ENCODE assay signal across 27 cellular contexts in genomic region chr21:18622383-18622782, GRCh38.
"Had no signal": no experiment of that assay in that cellular context is flagged by ENCODE, and none has a peak within 500 bp of the region (broad histone marks: within the 10 kb centered on the region; RNA-seq: fewer than 3 reads in every experiment).

No MANE protein-coding gene starts in this region.

- H3K27me3 Mint-ChIP-seq: naive B cell; progenitor cell of endocrine pancreas; stimulated activated memory B cell treated with anti-CD40 and anti-IgM and Interleukin-4, amounts not matched to agents 10 μg/mL and 1 μg/mL and 100 μg/mL, for 72 hours; stimulated activated naive CD8-positive, alpha-beta T cell treated with anti-CD3 and anti-CD28 coated beads, Interleukin-15, amount 100 ng/mL, for 72 hours had no signal

- H3K4me1 Mint-ChIP-seq: mesothelial cell of epicardium; naive B cell; natural killer cell; nephron progenitor cell; stimulated activated memory B cell treated with anti-CD40 and anti-IgM and Interleukin-4, amounts not matched to agents 10 μg/mL and 1 μg/mL and 100 μg/mL, for 72 hours; stimulated activated naive CD8-positive, alpha-beta T cell treated with anti-CD3 and anti-CD28 coated beads, Interleukin-15, amount 100 ng/mL, for 72 hours had no signal

- ATAC-seq: left cardiac atrium; left lung; lower lobe of right lung; natural killer cell; right lobe of liver; stimulated activated memory B cell treated with anti-CD40 and anti-IgM and Interleukin-4, amounts not matched to agents 10 μg/mL and 1 μg/mL and 100 μg/mL, for 72 hours; stimulated activated naive CD8-positive, alpha-beta T cell treated with anti-CD3 and anti-CD28 coated beads, Interleukin-15, amount 100 ng/mL, for 72 hours had no signal

- H3K4me3 Mint-ChIP-seq: mesothelial cell of epicardium; naive B cell; natural killer cell; nephron progenitor cell; stimulated activated memory B cell treated with anti-CD40 and anti-IgM and Interleukin-4, amounts not matched to agents 10 μg/mL and 1 μg/mL and 100 μg/mL, for 72 hours; stimulated activated naive CD8-positive, alpha-beta T cell treated with anti-CD3 and anti-CD28 coated beads, Interleukin-15, amount 100 ng/mL, for 72 hours; type B pancreatic cell had no signal

- H3K4me3 ChIP-seq: left lung, lower lobe of right lung, ovary, right atrium auricular region, right lobe of liver, smooth muscle cell, tibial nerve, uterus had no signal

- H3K27ac Mint-ChIP-seq: mesothelial cell of epicardium; naive B cell; natural killer cell; nephron progenitor cell; progenitor cell of endocrine pancreas; stimulated activated memory B cell treated with anti-CD40 and anti-IgM and Interleukin-4, amounts not matched to agents 10 μg/mL and 1 μg/mL and 100 μg/mL, for 72 hours; stimulated activated naive CD8-positive, alpha-beta T cell treated with anti-CD3 and anti-CD28 coated beads, Interleukin-15, amount 100 ng/mL, for 72 hours; type B pancreatic cell had no signal

- H3K36me3 Mint-ChIP-seq: mesothelial cell of epicardium; naive B cell; natural killer cell; stimulated activated memory B cell treated with anti-CD40 and anti-IgM and Interleukin-4, amounts not matched to agents 10 μg/mL and 1 μg/mL and 100 μg/mL, for 72 hours; type B pancreatic cell had no signal

- DNase-seq: hippocampal formation; kidney glomerular epithelial cell; left cardiac atrium; left lung; lower lobe of right lung; mammary epithelial cell; mesenchymal stem cell; naive B cell; natural killer cell; nephron progenitor cell; ovary; right lobe of liver; stimulated activated CD4-positive, alpha-beta T cell treated with anti-CD3 and anti-CD28 coated beads, Interleukin-1b, Interleukin-23, amount 100 ng/mL, for 48 hours; stimulated activated CD4-positive, alpha-beta T cell treated with anti-CD3 and anti-CD28 coated beads, Interleukin-2, amount 100 ng/mL, for 48 hours; stimulated activated CD4-positive, alpha-beta T cell treated with anti-CD3 and anti-CD28 coated beads, Interleukin-4, amount 100 ng/mL, for 4 hours; stimulated activated CD8-positive, alpha-beta memory T cell treated with anti-CD3 and anti-CD28 coated beads, Interleukin-4, amount 100 ng/mL, for 48 hours; stimulated activated naive CD4-positive, alpha-beta T cell treated with Interleukin-2 at 50 U/mL for 16 hours; stimulated activated naive CD8-positive, alpha-beta T cell treated with anti-CD3 and anti-CD28 coated beads, Interleukin-15, amount 100 ng/mL, for 72 hours; substantia nigra; uterus had no signal

- H3K9me3 Mint-ChIP-seq: mesothelial cell of epicardium; naive B cell; nephron progenitor cell; stimulated activated memory B cell treated with anti-CD40 and anti-IgM and Interleukin-4, amounts not matched to agents 10 μg/mL and 1 μg/mL and 100 μg/mL, for 72 hours; stimulated activated naive CD8-positive, alpha-beta T cell treated with anti-CD3 and anti-CD28 coated beads, Interleukin-15, amount 100 ng/mL, for 72 hours; type B pancreatic cell had no signal
